In the genomic region with DNA sequence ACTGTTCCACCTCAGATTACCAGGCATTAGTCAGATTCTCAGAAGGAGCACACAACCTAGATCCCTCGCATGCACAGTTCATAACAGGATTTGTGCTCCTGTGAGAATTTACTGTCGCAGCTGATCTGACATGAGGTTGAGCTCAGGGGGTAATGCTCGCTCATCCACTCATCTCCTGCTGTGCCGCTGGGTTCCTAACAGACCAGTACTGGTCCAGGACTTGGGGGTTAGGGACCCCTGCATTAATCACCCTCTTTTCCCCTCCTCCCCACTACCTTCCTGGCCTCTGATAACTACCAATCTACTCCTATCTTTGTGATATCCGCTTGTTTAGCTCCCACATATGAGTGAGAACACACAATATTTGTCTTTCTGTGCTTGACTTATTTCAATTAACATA, we compare ENCODE assay signal across 19 cellular contexts.
"Had no signal": no experiment of that assay in that cellular context is flagged by ENCODE, and none has a peak within 500 bp of the region (broad histone marks: within the 10 kb centered on the region; RNA-seq: fewer than 3 reads in every experiment).

No MANE protein-coding gene starts in this region.

- ATAC-seq: foreskin keratinocyte, gastroesophageal sphincter, heart left ventricle, left cardiac atrium, left lung, left ventricle myocardium superior, lower lobe of right lung, mucosa of descending colon had no signal

- H3K79me2 ChIP-seq: hepatocyte had no signal

- H3K4me3 Mint-ChIP-seq: mesothelial cell of epicardium, naive B cell had no signal

- H3K4me1 Mint-ChIP-seq: naive B cell had no signal

- H2AFZ ChIP-seq: hepatocyte had no signal

- H3K36me3 ChIP-seq: esophagus muscularis mucosa, gastroesophageal sphincter, heart left ventricle, left lung, lower lobe of right lung had no signal

- DNase-seq: dermis blood vessel endothelial cell; dorsolateral prefrontal cortex; effector CD4-positive, alpha-beta T cell; effector memory CD4-positive, alpha-beta T cell; foreskin keratinocyte; heart left ventricle; hypothalamus; left cardiac atrium; left lung; left ventricle myocardium superior; lower lobe of right lung; mesenchymal stem cell; mucosa of descending colon; naive B cell had no signal

- H3K9me3 Mint-ChIP-seq: mesothelial cell of epicardium had no signal

- H3K27ac Mint-ChIP-seq: mesothelial cell of epicardium had no signal

- H3K4me3 ChIP-seq: coronary artery, dorsolateral prefrontal cortex, esophagus muscularis mucosa, gastroesophageal sphincter, heart left ventricle, hepatocyte, left lung, lower lobe of right lung, mucosa of descending colon had no signal

- H3K9me3 ChIP-seq: esophagus muscularis mucosa, gastroesophageal sphincter, heart left ventricle, left lung, lower lobe of right lung, mucosa of descending colon had no signal

- H3K27me3 ChIP-seq: esophagus muscularis mucosa, foreskin keratinocyte, gastroesophageal sphincter, heart left ventricle, hepatocyte, left lung had no signal

- H3K4me2 ChIP-seq: hepatocyte had no signal

- H3K4me1 ChIP-seq: foreskin keratinocyte, heart left ventricle, left lung, lower lobe of right lung had no signal

- H3K36me3 Mint-ChIP-seq: mesothelial cell of epicardium, naive B cell had no signal

- H3K27ac ChIP-seq: coronary artery, dorsolateral prefrontal cortex, esophagus muscularis mucosa, foreskin keratinocyte, gastroesophageal sphincter, heart left ventricle, hepatocyte, left lung, lower lobe of right lung had no signal
